14 cellular contexts compared by ENCODE assay signal in genomic region chr5:138878437-138879235, GRCh38. TPM values are rescaled to one million over a fixed set of nuclear protein-coding genes. Genes with fewer than 3 reads are reported as not detected.
DNase-seq lines count a peak whose midpoint lies in the region; ATAC-seq and TF ChIP-seq lines count a peak whose summit lies in the region.
"Had no signal": no experiment of that assay in that cellular context is flagged by ENCODE, and none has a peak within 500 bp of the region (broad histone marks: within the 10 kb centered on the region; RNA-seq: fewer than 3 reads in every experiment).

No MANE protein-coding gene starts in this region.

- peak; percentile 25 for ATAC-seq in Right ventricle myocardium inferior
- ATAC-seq in activated T-helper 17 cell treated with anti-CD3 and anti-CD28 coated beads, Interleukin-2, amount 50 U/mL, for 72 hours (replicated peaks), result no peak
- ATAC-seq: HCT116 had no signal

- H3K9me3 Mint-ChIP-seq in endodermal cell, result no peaks in the 10 kb centered on the region
- peaks cover 5% of the 10 kb centered on the region for H3K9me3 Mint-ChIP-seq in mesothelial cell of epicardium
- H3K9me3 Mint-ChIP-seq in activated naive CD4-positive, alpha-beta T cell treated with anti-CD3 and anti-CD28 coated beads for 36 hours, result no peaks in the 10 kb centered on the region
- no peaks in the 10 kb centered on the region for H3K9me3 Mint-ChIP-seq in activated T-helper 17 cell treated with anti-CD3 and anti-CD28 coated beads, Interleukin-2, amount 50 U/mL, for 72 hours

- 88 to 91% methylated on average over 4 to 7 of the region's 7 CpGs for WGBS in endodermal cell (ENCODE audit: insufficient coverage in 1 of 2, insufficient read length in 1 of 2), 2 experiments

- H3K36me3 Mint-ChIP-seq in endodermal cell (ENCODE audit: low read depth) (peaks cover 16% of the 10 kb centered on the region), mesothelial cell of epicardium (peaks cover 29% of the 10 kb centered on the region)
- no peaks in the 10 kb centered on the region for H3K36me3 Mint-ChIP-seq in activated naive CD4-positive, alpha-beta T cell treated with anti-CD3 and anti-CD28 coated beads for 36 hours (ENCODE audit: low read depth)
- no peaks in the 10 kb centered on the region for H3K36me3 Mint-ChIP-seq in activated T-helper 17 cell treated with anti-CD3 and anti-CD28 coated beads, Interleukin-2, amount 50 U/mL, for 72 hours (ENCODE audit: low read depth)
- H3K36me3 Mint-ChIP-seq: CD4-positive, CD25-positive, alpha-beta regulatory T cell had no signal

- H3K9ac ChIP-seq in HUES6 (ENCODE audit: low read length) (no peak overlapping the region), endodermal cell (ENCODE audit: extremely low read depth, low read length, poor library complexity, severe bottlenecking) (no peak overlapping the region)
- H3K9ac ChIP-seq: BLaER1 treated with 17β-estradiol and CSF1 and Interleukin-3, amounts not matched to agents 10 nM and 100 nM had no signal

- intact Hi-C loops in Right ventricle myocardium inferior (cut with DNase I) (no loop called here), left ventricle myocardium inferior (cut with micrococcal nuclease) (no loop called here)
- intact Hi-C loops in activated naive CD4-positive, alpha-beta T cell treated with anti-CD3 and anti-CD28 coated beads for 36 hours (cut with micrococcal nuclease), result no loop called here

- peaks cover 4% of the 10 kb centered on the region for H3K9me3 ChIP-seq in left ventricle myocardium inferior (replicated peaks)
- H3K9me3 ChIP-seq in HUES6 (ENCODE audit: control insufficient read depth, insufficient read depth, low read depth, low read length), result no peaks in the 10 kb centered on the region; the same call in 1 of the 2 replicates
- H3K9me3 ChIP-seq in endodermal cell (ENCODE audit: control insufficient read depth, low read length), result no peaks in the 10 kb centered on the region

- DNase-seq in Right ventricle myocardium inferior (ENCODE audit: missing footprints) (no peak), left ventricle myocardium inferior (no peak), endodermal cell (peak; percentile 29), mesothelial cell of epicardium (ENCODE audit: low spot score in 2 of 2, unreplicated experiment in 2 of 2) (no peak)
- DNase-seq in activated naive CD4-positive, alpha-beta T cell treated with anti-CD3 and anti-CD28 coated beads for 36 hours, result no peak
- DNase-seq: ACHN; CD4-positive, CD25-positive, alpha-beta regulatory T cell; DMS53; GF-D8 had no signal

- no peaks in the 10 kb centered on the region for H3K36me3 ChIP-seq in left ventricle myocardium inferior
- H3K36me3 ChIP-seq in HUES6 (ENCODE audit: control insufficient read depth, insufficient read depth, low read length), result peaks cover 3% of the 10 kb centered on the region; the same call in 1 of the 2 replicates
- peaks cover 9% of the 10 kb centered on the region for H3K36me3 ChIP-seq in endodermal cell (ENCODE audit: control insufficient read depth, insufficient read depth, low read length)

- H3K27ac Mint-ChIP-seq in endodermal cell (no peak overlapping the region), mesothelial cell of epicardium (peak overlapping the region; percentile 44)
- no peak overlapping the region for H3K27ac Mint-ChIP-seq in activated naive CD4-positive, alpha-beta T cell treated with anti-CD3 and anti-CD28 coated beads for 36 hours
- H3K27ac Mint-ChIP-seq in activated T-helper 17 cell treated with anti-CD3 and anti-CD28 coated beads, Interleukin-2, amount 50 U/mL, for 72 hours, result no peak overlapping the region
- H3K27ac Mint-ChIP-seq: CD4-positive, CD25-positive, alpha-beta regulatory T cell had no signal

- no peak for TF ChIP-seq CTCF in left ventricle myocardium inferior (IDR thresholded peaks at IDR 0.05; ENCODE audit: borderline replicate concordance)
- TF ChIP-seq CTCF in endodermal cell (conservative IDR thresholded peaks at IDR 0.05), result no peak
- TF ChIP-seq CTCF in mesothelial cell of epicardium (IDR thresholded peaks at IDR 0.05; ENCODE audit: unreplicated experiment), result no peak

- H3K4me1 Mint-ChIP-seq in endodermal cell (peaks cover 51% of the 10 kb centered on the region), mesothelial cell of epicardium (peaks cover 40% of the 10 kb centered on the region)
- H3K4me1 Mint-ChIP-seq in activated naive CD4-positive, alpha-beta T cell treated with anti-CD3 and anti-CD28 coated beads for 36 hours (ENCODE audit: low read depth), result no peaks in the 10 kb centered on the region
- no peaks in the 10 kb centered on the region for H3K4me1 Mint-ChIP-seq in activated T-helper 17 cell treated with anti-CD3 and anti-CD28 coated beads, Interleukin-2, amount 50 U/mL, for 72 hours

- H3K4me3 Mint-ChIP-seq in endodermal cell, result no peak overlapping the region
- no peak overlapping the region for H3K4me3 Mint-ChIP-seq in mesothelial cell of epicardium
- H3K4me3 Mint-ChIP-seq in activated naive CD4-positive, alpha-beta T cell treated with anti-CD3 and anti-CD28 coated beads for 36 hours, result no peak overlapping the region
- no peak overlapping the region for H3K4me3 Mint-ChIP-seq in activated T-helper 17 cell treated with anti-CD3 and anti-CD28 coated beads, Interleukin-2, amount 50 U/mL, for 72 hours
- H3K4me3 Mint-ChIP-seq: CD4-positive, CD25-positive, alpha-beta regulatory T cell had no signal

- peaks cover 59% of the 10 kb centered on the region for H3K4me1 ChIP-seq in left ventricle myocardium inferior
- H3K4me1 ChIP-seq in HUES6 (ENCODE audit: control insufficient read depth, insufficient read depth, low read length), result peaks cover 49% of the 10 kb centered on the region
- H3K4me1 ChIP-seq in endodermal cell (ENCODE audit: control insufficient read depth, insufficient read depth, low read length), result no peaks in the 10 kb centered on the region

- H3K27me3 Mint-ChIP-seq in endodermal cell (ENCODE audit: insufficient read depth), result no peaks in the 10 kb centered on the region
- H3K27me3 Mint-ChIP-seq in mesothelial cell of epicardium (ENCODE audit: low read depth), result no peaks in the 10 kb centered on the region
- H3K27me3 Mint-ChIP-seq in activated naive CD4-positive, alpha-beta T cell treated with anti-CD3 and anti-CD28 coated beads for 36 hours (ENCODE audit: low read depth), result peaks cover 28% of the 10 kb centered on the region
- peaks cover 4% of the 10 kb centered on the region for H3K27me3 Mint-ChIP-seq in activated T-helper 17 cell treated with anti-CD3 and anti-CD28 coated beads, Interleukin-2, amount 50 U/mL, for 72 hours
- H3K27me3 Mint-ChIP-seq: CD4-positive, CD25-positive, alpha-beta regulatory T cell had no signal

- CTCF ChIA-PET in activated naive CD4-positive, alpha-beta T cell treated with anti-CD3 and anti-CD28 coated beads for 36 hours (lab: Charles Lee), result interaction anchor here (0.6 kb wide), 1 partner anchor 433 kb away, joined by 3 read pairs; no protein-coding TSS in a partner anchor

- no peak overlapping the region for H3K27ac ChIP-seq in left ventricle myocardium inferior (replicated peaks)
- H3K27ac ChIP-seq in HUES6 (ENCODE audit: low read depth, low read length), result 0 out of 2 replicates have a peak overlapping the region, but pooled peaks have one; percentile 1
- H3K27ac ChIP-seq in endodermal cell (ENCODE audit: low read depth, low read length), result no peak overlapping the region
- H3K27ac ChIP-seq: BLaER1 treated with 17β-estradiol and CSF1 and Interleukin-3, amounts not matched to agents 10 nM and 100 nM had no signal

- H3K27me3 ChIP-seq in left ventricle myocardium inferior (ENCODE audit: low read depth), result no peaks in the 10 kb centered on the region
- no peaks in the 10 kb centered on the region for H3K27me3 ChIP-seq in HUES6 (ENCODE audit: control insufficient read depth, insufficient read depth, low read length)
- no peaks in the 10 kb centered on the region for H3K27me3 ChIP-seq in endodermal cell (ENCODE audit: control insufficient read depth, insufficient read depth, low read length, poor library complexity, severe bottlenecking)
- H3K27me3 ChIP-seq: BLaER1 treated with 17β-estradiol and CSF1 and Interleukin-3, amounts not matched to agents 10 nM and 100 nM had no signal

- H3K4me3 ChIP-seq in left ventricle myocardium inferior (no peak overlapping the region), HUES6 (ENCODE audit: low read depth, low read length) (no peak overlapping the region), endodermal cell (ENCODE audit: low read length) (no peak overlapping the region)
- H3K4me3 ChIP-seq: BLaER1 treated with 17β-estradiol and CSF1 and Interleukin-3, amounts not matched to agents 10 nM and 100 nM had no signal

RNA-seq across cellular contexts. Expression of gene LRRTM2, which starts 3.5 kb away (rescaled TPM):
- total RNA-seq in Right ventricle myocardium inferior (not detected), left ventricle myocardium inferior (not detected), endodermal cell (not detected), mesothelial cell of epicardium (0.09 to 0.18 TPM (median 0.13 TPM) in 3 replicates)
- 6.3 TPM for polyA plus RNA-seq in endodermal cell (2013, experiment 1 of 2)
- 3.5 TPM for polyA plus RNA-seq in endodermal cell (2013, experiment 2 of 2)
- not detected for total RNA-seq in activated naive CD4-positive, alpha-beta T cell treated with anti-CD3 and anti-CD28 coated beads for 36 hours
- total RNA-seq in activated T-helper 17 cell treated with anti-CD3 and anti-CD28 coated beads, Interleukin-2, amount 50 U/mL, for 72 hours, result under 1 TPM in 1 of 2 donors, not detected in 1; 0.13 TPM
- total RNA-seq: A172; CD4-positive, CD25-positive, alpha-beta regulatory T cell had no signal
